ENCODE assay signal across 1 cellular context in the genomic region with DNA sequence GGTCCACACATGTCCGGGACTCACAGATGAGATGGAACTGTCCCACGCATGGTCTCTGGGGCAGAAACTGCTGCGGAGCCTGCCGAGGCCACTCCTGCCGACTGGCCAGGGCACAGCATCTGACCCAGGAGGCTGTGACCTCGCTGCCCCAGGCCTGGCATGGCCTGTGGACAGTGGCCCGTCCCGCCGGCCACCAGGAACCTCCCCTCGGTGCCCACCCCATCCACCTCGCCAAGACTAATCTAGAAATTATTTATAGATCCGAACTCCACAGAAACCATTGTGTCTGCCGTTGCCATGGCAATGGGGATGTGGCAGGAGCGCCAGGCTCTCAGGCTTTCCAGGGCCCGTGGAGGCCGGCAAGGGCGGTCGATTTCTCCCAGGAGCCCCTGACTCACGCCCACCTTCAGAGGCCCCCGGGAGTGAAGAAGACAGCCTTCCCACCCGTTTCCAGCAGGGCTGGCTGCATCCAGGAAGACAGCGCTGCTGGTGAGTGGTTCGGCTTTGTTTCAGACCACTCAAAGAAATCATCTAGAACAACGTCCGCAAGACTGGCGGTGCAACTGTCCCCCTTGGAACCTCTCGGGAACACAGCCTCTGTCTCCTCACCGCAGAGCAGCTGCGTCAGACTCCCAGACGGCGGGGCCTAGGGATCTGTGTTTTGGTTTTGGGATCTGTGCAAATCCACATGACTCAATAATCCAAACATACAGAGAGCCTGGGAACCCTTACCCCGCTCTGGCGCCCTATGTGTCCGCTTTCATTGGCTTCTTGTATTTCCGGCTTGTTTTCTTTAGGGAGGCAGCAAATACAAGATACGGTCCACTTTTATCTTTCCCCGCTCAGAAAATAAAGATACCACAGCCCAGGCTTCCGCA.
TF ChIP-seq lines count a peak whose summit lies in the region.

No MANE protein-coding gene starts in this region.

TF ChIP-seq in WTC11, 78 proteins besides CTCF, POLR2A, EP300 and RAD21 (continued from another document):
- TF ChIP-seq FOXP1 (CRISPR knock-in tag; IDR thresholded peaks at IDR 0.05; ENCODE audit: borderline replicate concordance) (no peak), ZBTB21 (CRISPR knock-in tag; IDR thresholded peaks at IDR 0.05; ENCODE audit: borderline replicate concordance) (no peak), ZNF317 (CRISPR knock-in tag; IDR thresholded peaks at IDR 0.05; ENCODE audit: borderline replicate concordance, low read depth) (no peak), NR3C1 (CRISPR knock-in tag; conservative IDR thresholded peaks at IDR 0.05; ENCODE audit: low read depth) (no peak), IRF2 (CRISPR knock-in tag; IDR thresholded peaks at IDR 0.05; ENCODE audit: borderline replicate concordance, low read depth) (no peak), NFE2L1 (CRISPR knock-in tag; IDR thresholded peaks at IDR 0.05) (no peak), SMAD4 (CRISPR knock-in tag; IDR thresholded peaks at IDR 0.05) (no peak), ZNF121 (CRISPR knock-in tag; IDR thresholded peaks at IDR 0.05) (no peak), NFATC4 (CRISPR knock-in tag; IDR thresholded peaks at IDR 0.05) (no peak)
- TF ChIP-seq, protein P1, sequence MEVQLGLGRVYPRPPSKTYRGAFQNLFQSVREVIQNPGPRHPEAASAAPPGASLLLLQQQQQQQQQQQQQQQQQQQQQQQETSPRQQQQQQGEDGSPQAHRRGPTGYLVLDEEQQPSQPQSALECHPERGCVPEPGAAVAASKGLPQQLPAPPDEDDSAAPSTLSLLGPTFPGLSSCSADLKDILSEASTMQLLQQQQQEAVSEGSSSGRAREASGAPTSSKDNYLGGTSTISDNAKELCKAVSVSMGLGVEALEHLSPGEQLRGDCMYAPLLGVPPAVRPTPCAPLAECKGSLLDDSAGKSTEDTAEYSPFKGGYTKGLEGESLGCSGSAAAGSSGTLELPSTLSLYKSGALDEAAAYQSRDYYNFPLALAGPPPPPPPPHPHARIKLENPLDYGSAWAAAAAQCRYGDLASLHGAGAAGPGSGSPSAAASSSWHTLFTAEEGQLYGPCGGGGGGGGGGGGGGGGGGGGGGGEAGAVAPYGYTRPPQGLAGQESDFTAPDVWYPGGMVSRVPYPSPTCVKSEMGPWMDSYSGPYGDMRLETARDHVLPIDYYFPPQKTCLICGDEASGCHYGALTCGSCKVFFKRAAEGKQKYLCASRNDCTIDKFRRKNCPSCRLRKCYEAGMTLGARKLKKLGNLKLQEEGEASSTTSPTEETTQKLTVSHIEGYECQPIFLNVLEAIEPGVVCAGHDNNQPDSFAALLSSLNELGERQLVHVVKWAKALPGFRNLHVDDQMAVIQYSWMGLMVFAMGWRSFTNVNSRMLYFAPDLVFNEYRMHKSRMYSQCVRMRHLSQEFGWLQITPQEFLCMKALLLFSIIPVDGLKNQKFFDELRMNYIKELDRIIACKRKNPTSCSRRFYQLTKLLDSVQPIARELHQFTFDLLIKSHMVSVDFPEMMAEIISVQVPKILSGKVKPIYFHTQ (CRISPR knock-in tag; IDR thresholded peaks at IDR 0.05): no peak
- TF ChIP-seq, protein P2, sequence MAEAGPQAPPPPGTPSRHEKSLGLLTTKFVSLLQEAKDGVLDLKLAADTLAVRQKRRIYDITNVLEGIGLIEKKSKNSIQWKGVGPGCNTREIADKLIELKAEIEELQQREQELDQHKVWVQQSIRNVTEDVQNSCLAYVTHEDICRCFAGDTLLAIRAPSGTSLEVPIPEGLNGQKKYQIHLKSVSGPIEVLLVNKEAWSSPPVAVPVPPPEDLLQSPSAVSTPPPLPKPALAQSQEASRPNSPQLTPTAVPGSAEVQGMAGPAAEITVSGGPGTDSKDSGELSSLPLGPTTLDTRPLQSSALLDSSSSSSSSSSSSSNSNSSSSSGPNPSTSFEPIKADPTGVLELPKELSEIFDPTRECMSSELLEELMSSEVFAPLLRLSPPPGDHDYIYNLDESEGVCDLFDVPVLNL (CRISPR knock-in tag; IDR thresholded peaks at IDR 0.05; ENCODE audit: borderline replicate concordance, low read depth): no peak
- TF ChIP-seq, protein P3, sequence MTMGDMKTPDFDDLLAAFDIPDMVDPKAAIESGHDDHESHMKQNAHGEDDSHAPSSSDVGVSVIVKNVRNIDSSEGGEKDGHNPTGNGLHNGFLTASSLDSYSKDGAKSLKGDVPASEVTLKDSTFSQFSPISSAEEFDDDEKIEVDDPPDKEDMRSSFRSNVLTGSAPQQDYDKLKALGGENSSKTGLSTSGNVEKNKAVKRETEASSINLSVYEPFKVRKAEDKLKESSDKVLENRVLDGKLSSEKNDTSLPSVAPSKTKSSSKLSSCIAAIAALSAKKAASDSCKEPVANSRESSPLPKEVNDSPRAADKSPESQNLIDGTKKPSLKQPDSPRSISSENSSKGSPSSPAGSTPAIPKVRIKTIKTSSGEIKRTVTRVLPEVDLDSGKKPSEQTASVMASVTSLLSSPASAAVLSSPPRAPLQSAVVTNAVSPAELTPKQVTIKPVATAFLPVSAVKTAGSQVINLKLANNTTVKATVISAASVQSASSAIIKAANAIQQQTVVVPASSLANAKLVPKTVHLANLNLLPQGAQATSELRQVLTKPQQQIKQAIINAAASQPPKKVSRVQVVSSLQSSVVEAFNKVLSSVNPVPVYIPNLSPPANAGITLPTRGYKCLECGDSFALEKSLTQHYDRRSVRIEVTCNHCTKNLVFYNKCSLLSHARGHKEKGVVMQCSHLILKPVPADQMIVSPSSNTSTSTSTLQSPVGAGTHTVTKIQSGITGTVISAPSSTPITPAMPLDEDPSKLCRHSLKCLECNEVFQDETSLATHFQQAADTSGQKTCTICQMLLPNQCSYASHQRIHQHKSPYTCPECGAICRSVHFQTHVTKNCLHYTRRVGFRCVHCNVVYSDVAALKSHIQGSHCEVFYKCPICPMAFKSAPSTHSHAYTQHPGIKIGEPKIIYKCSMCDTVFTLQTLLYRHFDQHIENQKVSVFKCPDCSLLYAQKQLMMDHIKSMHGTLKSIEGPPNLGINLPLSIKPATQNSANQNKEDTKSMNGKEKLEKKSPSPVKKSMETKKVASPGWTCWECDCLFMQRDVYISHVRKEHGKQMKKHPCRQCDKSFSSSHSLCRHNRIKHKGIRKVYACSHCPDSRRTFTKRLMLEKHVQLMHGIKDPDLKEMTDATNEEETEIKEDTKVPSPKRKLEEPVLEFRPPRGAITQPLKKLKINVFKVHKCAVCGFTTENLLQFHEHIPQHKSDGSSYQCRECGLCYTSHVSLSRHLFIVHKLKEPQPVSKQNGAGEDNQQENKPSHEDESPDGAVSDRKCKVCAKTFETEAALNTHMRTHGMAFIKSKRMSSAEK (CRISPR knock-in tag; IDR thresholded peaks at IDR 0.05; ENCODE audit: borderline replicate concordance): no peak
- TF ChIP-seq, protein P4, sequence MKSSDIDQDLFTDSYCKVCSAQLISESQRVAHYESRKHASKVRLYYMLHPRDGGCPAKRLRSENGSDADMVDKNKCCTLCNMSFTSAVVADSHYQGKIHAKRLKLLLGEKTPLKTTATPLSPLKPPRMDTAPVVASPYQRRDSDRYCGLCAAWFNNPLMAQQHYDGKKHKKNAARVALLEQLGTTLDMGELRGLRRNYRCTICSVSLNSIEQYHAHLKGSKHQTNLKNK (CRISPR knock-in tag; IDR thresholded peaks at IDR 0.05): no peak
- TF ChIP-seq, protein P5, sequence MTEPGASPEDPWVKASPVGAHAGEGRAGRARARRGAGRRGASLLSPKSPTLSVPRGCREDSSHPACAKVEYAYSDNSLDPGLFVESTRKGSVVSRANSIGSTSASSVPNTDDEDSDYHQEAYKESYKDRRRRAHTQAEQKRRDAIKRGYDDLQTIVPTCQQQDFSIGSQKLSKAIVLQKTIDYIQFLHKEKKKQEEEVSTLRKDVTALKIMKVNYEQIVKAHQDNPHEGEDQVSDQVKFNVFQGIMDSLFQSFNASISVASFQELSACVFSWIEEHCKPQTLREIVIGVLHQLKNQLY (CRISPR knock-in tag; IDR thresholded peaks at IDR 0.05): no peak
- TF ChIP-seq, protein P6, sequence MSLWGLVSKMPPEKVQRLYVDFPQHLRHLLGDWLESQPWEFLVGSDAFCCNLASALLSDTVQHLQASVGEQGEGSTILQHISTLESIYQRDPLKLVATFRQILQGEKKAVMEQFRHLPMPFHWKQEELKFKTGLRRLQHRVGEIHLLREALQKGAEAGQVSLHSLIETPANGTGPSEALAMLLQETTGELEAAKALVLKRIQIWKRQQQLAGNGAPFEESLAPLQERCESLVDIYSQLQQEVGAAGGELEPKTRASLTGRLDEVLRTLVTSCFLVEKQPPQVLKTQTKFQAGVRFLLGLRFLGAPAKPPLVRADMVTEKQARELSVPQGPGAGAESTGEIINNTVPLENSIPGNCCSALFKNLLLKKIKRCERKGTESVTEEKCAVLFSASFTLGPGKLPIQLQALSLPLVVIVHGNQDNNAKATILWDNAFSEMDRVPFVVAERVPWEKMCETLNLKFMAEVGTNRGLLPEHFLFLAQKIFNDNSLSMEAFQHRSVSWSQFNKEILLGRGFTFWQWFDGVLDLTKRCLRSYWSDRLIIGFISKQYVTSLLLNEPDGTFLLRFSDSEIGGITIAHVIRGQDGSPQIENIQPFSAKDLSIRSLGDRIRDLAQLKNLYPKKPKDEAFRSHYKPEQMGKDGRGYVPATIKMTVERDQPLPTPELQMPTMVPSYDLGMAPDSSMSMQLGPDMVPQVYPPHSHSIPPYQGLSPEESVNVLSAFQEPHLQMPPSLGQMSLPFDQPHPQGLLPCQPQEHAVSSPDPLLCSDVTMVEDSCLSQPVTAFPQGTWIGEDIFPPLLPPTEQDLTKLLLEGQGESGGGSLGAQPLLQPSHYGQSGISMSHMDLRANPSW (CRISPR knock-in tag; conservative IDR thresholded peaks at IDR 0.05; ENCODE audit: low read depth): no peak
